8 cellular contexts compared by ENCODE assay signal in the genomic region with DNA sequence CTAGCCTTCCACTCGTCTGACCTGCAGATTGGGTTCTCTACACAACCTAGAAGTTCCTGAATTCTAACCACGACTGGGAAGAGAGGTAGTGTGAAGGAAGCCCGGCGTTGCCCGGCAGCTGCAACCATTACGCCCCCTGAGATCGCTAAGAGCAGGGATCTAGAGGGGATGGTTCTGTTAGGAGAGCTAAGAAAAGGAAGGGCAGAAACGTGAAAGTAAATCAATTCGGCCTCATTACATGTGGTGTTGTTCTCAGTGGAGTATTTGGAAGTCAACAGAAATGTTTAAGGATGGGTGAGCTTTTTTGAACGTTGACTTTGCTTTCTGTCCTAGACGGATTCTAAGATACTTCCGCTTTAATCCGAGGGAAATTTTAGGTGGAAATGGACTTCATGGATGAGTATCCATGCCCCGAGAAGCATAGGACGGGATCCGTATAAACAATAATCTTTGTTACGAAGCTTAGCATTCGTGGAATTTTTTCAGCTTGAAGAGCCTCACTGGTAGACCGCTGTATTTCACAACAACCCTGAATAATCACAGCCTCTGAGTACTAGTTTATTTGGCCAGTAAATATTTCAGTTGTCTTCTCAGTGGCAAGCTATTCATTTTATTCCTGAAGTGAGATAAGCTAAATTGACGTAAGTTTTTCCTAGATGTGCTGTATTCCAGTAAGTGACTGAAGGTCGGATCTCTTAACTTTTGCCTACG. TPM values are rescaled to one million over a fixed set of nuclear protein-coding genes. Genes with fewer than 3 reads are reported as not detected.
A peak's percentile ranks its signal among the peaks of the same experiment; 100 is the strongest.
DNase-seq lines count a peak whose midpoint lies in the region; ATAC-seq and TF ChIP-seq lines count a peak whose summit lies in the region.

No MANE protein-coding gene starts in this region.

- no peaks in the 10 kb centered on the region for H3K9me3 ChIP-seq in left ventricle myocardium inferior (replicated peaks)
- H3K9me3 ChIP-seq in gastrocnemius medialis, result no peaks in the 10 kb centered on the region

- H3K36me3 Mint-ChIP-seq in activated naive CD4-positive, alpha-beta T cell treated with anti-CD3 and anti-CD28 coated beads, Interleukin-2, amount 50 U/mL, for 72 hours, result peaks cover 34 to 37% of the 10 kb centered on the region in 2 donors

- H3K9me3 Mint-ChIP-seq in activated naive CD4-positive, alpha-beta T cell treated with anti-CD3 and anti-CD28 coated beads, Interleukin-2, amount 50 U/mL, for 72 hours, result no peaks in the 10 kb centered on the region

- H3K27ac ChIP-seq in left ventricle myocardium inferior (replicated peaks) (peak overlapping the region; percentile 98), gastrocnemius medialis (peak overlapping the region; percentile 81 to 90 (median 88))

- H3K4me3 ChIP-seq in left ventricle myocardium inferior (peak overlapping the region; percentile 92), gastrocnemius medialis (peak overlapping the region; percentile 77 to 97 (median 86))

- TF ChIP-seq POLR2A in gastrocnemius medialis (IDR thresholded peaks at IDR 0.05), result no peak

- no peak for TF ChIP-seq CTCF in left ventricle myocardium inferior (IDR thresholded peaks at IDR 0.05; ENCODE audit: borderline replicate concordance)
- TF ChIP-seq CTCF in gastrocnemius medialis (IDR thresholded peaks at IDR 0.05 in 4 of 5, conservative IDR thresholded peaks at IDR 0.05 in 1 of 5), result no peak

- H3K36me3 ChIP-seq in left ventricle myocardium inferior, result peaks cover 22% of the 10 kb centered on the region
- H3K36me3 ChIP-seq in gastrocnemius medialis, result peaks cover 0 to 17% of the 10 kb centered on the region in 2 donors

- H3K27me3 ChIP-seq in left ventricle myocardium inferior (ENCODE audit: low read depth), result no peaks in the 10 kb centered on the region
- no peaks in the 10 kb centered on the region for H3K27me3 ChIP-seq in gastrocnemius medialis

- ATAC-seq in activated naive CD4-positive, alpha-beta T cell treated with anti-CD3 and anti-CD28 coated beads, Interleukin-2, amount 50 U/mL, for 72 hours, result peak in 1 of 2 donors; percentile 9
- peak; percentile 15 to 39 for ATAC-seq in gastrocnemius medialis

- intact Hi-C loops in left ventricle myocardium inferior (cut with micrococcal nuclease) (no loop called here), gastrocnemius medialis (cut with DNase I; ENCODE audit: low total_unique reads) (loop anchor here (1.0 to 5.0 kb wide), 4 partner anchors 34 to 165 kb away; a partner anchor contains a TSS)

- in situ Hi-C loops in gastrocnemius medialis (cut with MboI; ENCODE audit: low sequenced_read_pairs in 4 of 4), result loop anchor here in 1 of 4 donors (5.0 kb wide), 1 partner anchor 90 kb away; no protein-coding TSS in a partner anchor

- DNase-seq in ELR (ENCODE audit: low read depth) (peak; percentile 75), HS-27A (ENCODE audit: low read depth) (peak; percentile 2), left ventricle myocardium inferior (no peak), gastrocnemius medialis (no peak), NCI-H1417 treated with DMSO at 0.1 percent for 48 hours (lab: John Stamatoyannopoulos, UW) (no peak), NCI-H1436 (lab: John Stamatoyannopoulos, UW) (no peak), KG1 (lab: John Stamatoyannopoulos, UW) (no peak)
- DNase-seq in activated naive CD4-positive, alpha-beta T cell treated with anti-CD3 and anti-CD28 coated beads, Interleukin-2, amount 50 U/mL, for 72 hours (ENCODE audit: low spot score in 2 of 2), result no peak

- H3K27ac Mint-ChIP-seq in activated naive CD4-positive, alpha-beta T cell treated with anti-CD3 and anti-CD28 coated beads, Interleukin-2, amount 50 U/mL, for 72 hours, result peak overlapping the region; percentile 94 to 99

- H3K4me1 ChIP-seq in left ventricle myocardium inferior (peaks cover 65% of the 10 kb centered on the region), gastrocnemius medialis (peaks cover 37 to 46% of the 10 kb centered on the region in 2 donors)

RNA-seq across cellular contexts. Expression of a gene that starts 0.6 kb away (rescaled TPM):
- total RNA-seq in activated naive CD4-positive, alpha-beta T cell treated with anti-CD3 and anti-CD28 coated beads, Interleukin-2, amount 50 U/mL, for 72 hours, result 100 to 1,000 TPM; 231 to 249 TPM
- total RNA-seq in left ventricle myocardium inferior (854 TPM), gastrocnemius medialis (10 to 100 TPM; 46.9 to 90.6 (median 55.4) TPM)

RNA-seq across cellular contexts. Expression of a gene that starts 34.3 kb away (rescaled TPM):
- 10 to 100 TPM; 71.4 to 99.3 TPM for total RNA-seq in activated naive CD4-positive, alpha-beta T cell treated with anti-CD3 and anti-CD28 coated beads, Interleukin-2, amount 50 U/mL, for 72 hours
- total RNA-seq in left ventricle myocardium inferior (21.0 TPM), gastrocnemius medialis (10 to 100 TPM; 24.3 to 55.6 (median 27.9) TPM)

RNA-seq across cellular contexts. Expression of a gene that starts 42.6 kb away (rescaled TPM):
- total RNA-seq in activated naive CD4-positive, alpha-beta T cell treated with anti-CD3 and anti-CD28 coated beads, Interleukin-2, amount 50 U/mL, for 72 hours, result 10 to 100 TPM; 40.6 to 47.8 TPM
- total RNA-seq in left ventricle myocardium inferior (32.6 TPM), gastrocnemius medialis (10 to 100 TPM; 36.6 to 73.9 (median 41.7) TPM)

RNA-seq across cellular contexts. Expression of a gene that starts 57.9 kb away (rescaled TPM):
- total RNA-seq in activated naive CD4-positive, alpha-beta T cell treated with anti-CD3 and anti-CD28 coated beads, Interleukin-2, amount 50 U/mL, for 72 hours, result 100 to 1,000 TPM in 1 of 2 donors, 10 to 100 TPM in 1; 82.9 to 123 TPM
- total RNA-seq in left ventricle myocardium inferior (0.16 TPM), gastrocnemius medialis (under 1 TPM in 2 of 4 donors, not detected in 2; 0.33 to 0.51 TPM)

RNA-seq across cellular contexts. Expression of a gene that starts 59.5 kb away (rescaled TPM):
- 100 to 1,000 TPM; 337 to 341 TPM for total RNA-seq in activated naive CD4-positive, alpha-beta T cell treated with anti-CD3 and anti-CD28 coated beads, Interleukin-2, amount 50 U/mL, for 72 hours
- total RNA-seq in left ventricle myocardium inferior, result not detected
- total RNA-seq in gastrocnemius medialis, result 1 to 10 TPM in 1 of 4 donors, under 1 TPM in 2, not detected in 1; 0.35 to 3.0 (median 0.46) TPM

Comparison
In these comparisons a context has a peak if more than half of its experiments do, and no peak if none do; other contexts are left out.
1. DNase-seq: peak in ELR (single experiment) and HS-27A (single experiment); none in activated naive CD4-positive, alpha-beta T cell treated with anti-CD3 and anti-CD28 coated beads, Interleukin-2, amount 50 U/mL, for 72 hours (0 of 2), left ventricle myocardium inferior (single experiment), gastrocnemius medialis (0 of 2), NCI-H1417 treated with DMSO at 0.1 percent for 48 hours (single experiment), NCI-H1436 (single experiment) and KG1 (single experiment).